ENCODE assay signal across 21 cellular contexts in the genomic region with DNA sequence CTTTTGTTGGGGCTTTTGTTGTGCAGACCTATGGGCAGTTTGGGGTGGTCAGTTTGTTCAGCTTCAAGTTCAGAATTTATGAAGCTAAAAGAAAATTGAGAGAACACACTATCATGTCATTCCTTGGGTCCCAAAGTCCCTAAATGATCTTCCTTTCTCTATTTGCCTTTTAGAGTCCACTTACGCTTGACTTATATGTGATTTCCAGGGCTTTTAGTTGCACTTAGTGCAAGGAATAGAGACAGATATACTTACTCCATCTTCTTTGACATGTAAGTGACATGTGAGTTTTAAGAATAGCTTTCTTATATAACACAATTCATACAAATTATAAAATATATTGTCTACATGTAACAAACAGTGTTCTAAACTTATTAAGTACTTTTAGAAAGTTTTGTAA.
DNase-seq lines count a peak whose midpoint lies in the region; ATAC-seq and TF ChIP-seq lines count a peak whose summit lies in the region.
"Had no signal": no experiment of that assay in that cellular context is flagged by ENCODE, and none has a peak within 500 bp of the region (broad histone marks: within the 10 kb centered on the region; RNA-seq: fewer than 3 reads in every experiment).

No MANE protein-coding gene starts in this region.

- no peak overlapping the region for H3K9ac ChIP-seq in DND-41 (ENCODE audit: low read depth, low read length)
- H3K9ac ChIP-seq: BLaER1 treated with 17β-estradiol and CSF1 and Interleukin-3, amounts not matched to agents 10 nM and 100 nM had no signal

- H3K27ac Mint-ChIP-seq in progenitor cell of endocrine pancreas, result peak overlapping the region; percentile 33
- no peak overlapping the region for H3K27ac Mint-ChIP-seq in activated naive CD4-positive, alpha-beta T cell treated with anti-CD3 and anti-CD28 coated beads, Interleukin-2, amount 50 U/mL, for 72 hours
- H3K27ac Mint-ChIP-seq: B cell; CD14-positive monocyte; CD4-positive, alpha-beta memory T cell; CD4-positive, CD25-positive, alpha-beta regulatory T cell; CD8-positive, alpha-beta memory T cell had no signal

- H3K36me3 ChIP-seq in DND-41 (ENCODE audit: insufficient read depth, low read length), result no peaks in the 10 kb centered on the region
- H3K36me3 ChIP-seq in neuron (ENCODE audit: insufficient read depth, low read length), result no peaks in the 10 kb centered on the region
- no peaks in the 10 kb centered on the region for H3K36me3 ChIP-seq in left lung
- H3K36me3 ChIP-seq: BLaER1 treated with 17β-estradiol and CSF1 and Interleukin-3, amounts not matched to agents 10 nM and 100 nM had no signal

- no peak for ATAC-seq in DND-41 (ENCODE audit: insufficient read depth, low read depth)
- no peak for ATAC-seq in left lung
- ATAC-seq in activated naive CD4-positive, alpha-beta T cell treated with anti-CD3 and anti-CD28 coated beads, Interleukin-2, amount 50 U/mL, for 72 hours, result no peak
- ATAC-seq in GM21390 (IDR thresholded peaks at IDR 0.05; ENCODE audit: unreplicated experiment), result no peak
- ATAC-seq: A549 had no signal

- H4K20me1 ChIP-seq in DND-41 (ENCODE audit: insufficient read depth, low read length), result no peaks in the 10 kb centered on the region
- H4K20me1 ChIP-seq: BLaER1 treated with 17β-estradiol and CSF1 and Interleukin-3, amounts not matched to agents 10 nM and 100 nM had no signal

- H3K27me3 ChIP-seq in DND-41 (ENCODE audit: insufficient read depth, low read length, poor library complexity), result no peaks in the 10 kb centered on the region
- no peaks in the 10 kb centered on the region for H3K27me3 ChIP-seq in neuron (ENCODE audit: insufficient read depth, low read length)
- H3K27me3 ChIP-seq in left lung, result no peaks in the 10 kb centered on the region
- H3K27me3 ChIP-seq: BLaER1 treated with 17β-estradiol and CSF1 and Interleukin-3, amounts not matched to agents 10 nM and 100 nM had no signal

- no peak overlapping the region for H3K4me3 Mint-ChIP-seq in progenitor cell of endocrine pancreas (ENCODE audit: low read depth)
- H3K4me3 Mint-ChIP-seq: B cell; CD14-positive monocyte; CD4-positive, alpha-beta memory T cell; CD4-positive, CD25-positive, alpha-beta regulatory T cell; CD8-positive, alpha-beta memory T cell had no signal

- intact Hi-C loops in left lung (cut with DNase I), result no loop called here

- DNase-seq in DND-41, result no peak
- DNase-seq in progenitor cell of endocrine pancreas (ENCODE audit: low spot score, unreplicated experiment), result no peak
- no peak for DNase-seq in left lung
- no peak for DNase-seq in activated naive CD4-positive, alpha-beta T cell treated with anti-CD3 and anti-CD28 coated beads, Interleukin-2, amount 50 U/mL, for 72 hours (ENCODE audit: low spot score in 2 of 2)
- DNase-seq: AML-193; CD4-positive, alpha-beta memory T cell; CD4-positive, CD25-positive, alpha-beta regulatory T cell; CD8-positive, alpha-beta memory T cell; COR-L47; DMS 273 treated with DMSO at 0.1 percent for 48 hours; DMS153; DMS53; DMS79; GF-D8 had no signal

- no peak for TF ChIP-seq CTCF in DND-41 (IDR thresholded peaks at IDR 0.05; ENCODE audit: borderline replicate concordance, extremely low read depth, low read length, poor library complexity, severe bottlenecking)
- no peak for TF ChIP-seq CTCF in progenitor cell of endocrine pancreas (IDR thresholded peaks at IDR 0.05; ENCODE audit: unreplicated experiment)
- no peak for TF ChIP-seq CTCF in left lung (IDR thresholded peaks at IDR 0.05)

- H3K4me3 ChIP-seq in DND-41 (ENCODE audit: low read depth in 1 of 2, low read length in 2 of 2) (no peak overlapping the region), neuron (ENCODE audit: low read length) (no peak overlapping the region), left lung (no peak overlapping the region)
- H3K4me3 ChIP-seq: A549; BLaER1 treated with 17β-estradiol and CSF1 and Interleukin-3, amounts not matched to agents 10 nM and 100 nM had no signal

- H3K27me3 Mint-ChIP-seq in progenitor cell of endocrine pancreas, result no peaks in the 10 kb centered on the region
- H3K27me3 Mint-ChIP-seq: B cell; CD4-positive, alpha-beta memory T cell; CD4-positive, CD25-positive, alpha-beta regulatory T cell; CD8-positive, alpha-beta memory T cell had no signal

- H3K9me3 ChIP-seq in DND-41 (ENCODE audit: insufficient read depth, low read length, severe bottlenecking), result no peaks in the 10 kb centered on the region
- peaks cover 2% of the 10 kb centered on the region for H3K9me3 ChIP-seq in neuron (ENCODE audit: low read length)
- H3K9me3 ChIP-seq in left lung, result no peaks in the 10 kb centered on the region
- H3K9me3 ChIP-seq: A549; BLaER1 treated with 17β-estradiol and CSF1 and Interleukin-3, amounts not matched to agents 10 nM and 100 nM had no signal

- H3K27ac ChIP-seq in DND-41 (ENCODE audit: low read length), result no peak overlapping the region
- H3K27ac ChIP-seq in left lung, result no peak overlapping the region
- H3K27ac ChIP-seq: 22Rv1; A549; BLaER1 treated with 17β-estradiol and CSF1 and Interleukin-3, amounts not matched to agents 10 nM and 100 nM had no signal

- H3K9me3 Mint-ChIP-seq in progenitor cell of endocrine pancreas (ENCODE audit: low read depth), result peaks cover 9% of the 10 kb centered on the region
- H3K9me3 Mint-ChIP-seq in activated naive CD4-positive, alpha-beta T cell treated with anti-CD3 and anti-CD28 coated beads, Interleukin-2, amount 50 U/mL, for 72 hours, result peaks cover 8 to 10% of the 10 kb centered on the region in 2 donors

- no peaks in the 10 kb centered on the region for H3K4me1 Mint-ChIP-seq in progenitor cell of endocrine pancreas (ENCODE audit: low read depth)
- H3K4me1 Mint-ChIP-seq: B cell; CD14-positive monocyte; CD4-positive, alpha-beta memory T cell; CD4-positive, CD25-positive, alpha-beta regulatory T cell; CD8-positive, alpha-beta memory T cell had no signal

- H3K36me3 Mint-ChIP-seq in progenitor cell of endocrine pancreas (ENCODE audit: insufficient read depth), result no peaks in the 10 kb centered on the region
- H3K36me3 Mint-ChIP-seq in activated naive CD4-positive, alpha-beta T cell treated with anti-CD3 and anti-CD28 coated beads, Interleukin-2, amount 50 U/mL, for 72 hours, result no peaks in the 10 kb centered on the region
- H3K36me3 Mint-ChIP-seq: CD14-positive monocyte; CD4-positive, alpha-beta memory T cell; CD4-positive, CD25-positive, alpha-beta regulatory T cell; CD8-positive, alpha-beta memory T cell had no signal

- H2AFZ ChIP-seq in DND-41 (ENCODE audit: low read depth, low read length) (0 out of 2 replicates have a peak overlapping the region, but pooled peaks have one; percentile 27), neuron (ENCODE audit: low read depth, low read length) (peak overlapping the region; percentile 9)

- H3K4me2 ChIP-seq in DND-41 (ENCODE audit: insufficient read depth, low read length), result no peak overlapping the region
- H3K4me2 ChIP-seq: A549; BLaER1 treated with 17β-estradiol and CSF1 and Interleukin-3, amounts not matched to agents 10 nM and 100 nM had no signal

- H3K79me2 ChIP-seq in DND-41 (ENCODE audit: insufficient read depth, low read length), result no peaks in the 10 kb centered on the region

- H3K4me1 ChIP-seq in DND-41 (ENCODE audit: insufficient read depth, low read length), result no peaks in the 10 kb centered on the region
- H3K4me1 ChIP-seq in neuron (ENCODE audit: insufficient read depth, low read length), result no peaks in the 10 kb centered on the region
- H3K4me1 ChIP-seq in left lung, result no peaks in the 10 kb centered on the region
- H3K4me1 ChIP-seq: A549; BLaER1 treated with 17β-estradiol and CSF1 and Interleukin-3, amounts not matched to agents 10 nM and 100 nM had no signal
